ENCODE assay signal across 6 cellular contexts in the genomic region with DNA sequence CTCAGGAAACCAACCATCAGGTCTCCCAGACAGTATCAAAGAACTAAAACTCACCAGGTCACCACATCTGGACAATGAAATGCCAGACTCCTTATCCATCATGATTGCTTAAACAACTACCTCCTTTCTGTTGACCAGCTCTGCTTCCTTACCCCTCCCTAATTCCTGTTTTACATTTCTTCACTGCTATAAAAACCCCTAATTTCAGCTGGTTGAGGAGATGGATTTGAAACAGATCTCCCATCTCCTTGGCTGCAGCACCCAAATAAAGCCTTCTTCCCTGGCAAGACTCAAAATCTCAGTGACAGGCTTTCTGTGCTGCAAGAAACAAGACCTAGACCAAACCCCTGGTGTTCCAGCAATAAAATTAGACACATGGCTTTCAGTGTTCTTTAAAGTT.
"Had no signal": no experiment of that assay in that cellular context is flagged by ENCODE, and none has a peak within 500 bp of the region (broad histone marks: within the 10 kb centered on the region; RNA-seq: fewer than 3 reads in every experiment).

No MANE protein-coding gene starts in this region.

- FAIRE-seq: HTR-8/SVneo had no signal

- H3K4me1 ChIP-seq: HAP-1 had no signal

- H2AFZ ChIP-seq: GM23248 had no signal

- H3K36me3 ChIP-seq: HAP-1 had no signal

- DNase-seq: GM23248, GOT3, H7, KG1 had no signal

- H3K9ac ChIP-seq: GM23248 had no signal

- H3K27ac ChIP-seq: GM23248 had no signal

- H3K4me3 ChIP-seq: GM23248, HAP-1 had no signal
